Comparison of ENCODE assay signal across 1 cellular context in genomic region chr1:58601921-58602320, GRCh38. TPM values are rescaled to one million over a fixed set of nuclear protein-coding genes. Genes with fewer than 3 reads are reported as not detected.
"Had no signal": no experiment of that assay in that cellular context is flagged by ENCODE, and none has a peak within 500 bp of the region (broad histone marks: within the 10 kb centered on the region; RNA-seq: fewer than 3 reads in every experiment).

No MANE protein-coding gene starts in this region.

RNA-seq across cellular contexts. Expression of gene TACSTD2, which starts 24.9 kb away (rescaled TPM):
- total RNA-seq: H4 had no signal
